ENCODE assay signal across 22 cellular contexts in genomic region chr5:158979290-158979689, GRCh38.
DNase-seq lines count a peak whose midpoint lies in the region; TF ChIP-seq lines count a peak whose summit lies in the region.
"Had no signal": no experiment of that assay in that cellular context is flagged by ENCODE, and none has a peak within 500 bp of the region (broad histone marks: within the 10 kb centered on the region; RNA-seq: fewer than 3 reads in every experiment).

No MANE protein-coding gene starts in this region.

- intact Hi-C loops in sigmoid colon (cut with DNase I), result no loop called here

- H3K4me2 ChIP-seq in Karpas-422 (ENCODE audit: low read depth, low read length, poor library complexity, severe bottlenecking) (no peak overlapping the region), osteoblast (ENCODE audit: insufficient read depth, low read length) (peak overlapping the region; percentile 90)

- H3K27ac ChIP-seq in ACC112 (ENCODE audit: low read depth, low read length) (peak overlapping the region; percentile 76), Karpas-422 (ENCODE audit: low read length) (peak overlapping the region; percentile 25; the same call in 1 of the 2 replicates), osteoblast (ENCODE audit: low read depth, low read length) (peak overlapping the region; percentile 80), sigmoid colon (peak overlapping the region in 2 of 4 donors; percentile 45 to 47)
- H3K27ac ChIP-seq: upper lobe of right lung had no signal

- H2AFZ ChIP-seq in ACC112 (ENCODE audit: low read length, unreplicated experiment) (no peak overlapping the region), Karpas-422 (ENCODE audit: low read length) (no peak overlapping the region), osteoblast (ENCODE audit: low read length) (no peak overlapping the region)

- TF ChIP-seq EP300 in sigmoid colon (IDR thresholded peaks at IDR 0.05), result no peak

- no peaks in the 10 kb centered on the region for H3K36me3 ChIP-seq in ACC112 (ENCODE audit: insufficient read depth, low read length)
- peaks cover 11% of the 10 kb centered on the region; the same call in 1 of the 2 replicates for H3K36me3 ChIP-seq in Karpas-422 (ENCODE audit: insufficient read depth, low read length)
- peaks cover 5% of the 10 kb centered on the region for H3K36me3 ChIP-seq in adipocyte (ENCODE audit: control insufficient read depth, insufficient read depth, low read length, severe bottlenecking)
- no peaks in the 10 kb centered on the region for H3K36me3 ChIP-seq in osteoblast (ENCODE audit: insufficient read depth, low read length)
- H3K36me3 ChIP-seq in sigmoid colon, result no peaks in the 10 kb centered on the region
- H3K36me3 ChIP-seq: Peyer's patch, SJSA1, stomach, upper lobe of right lung had no signal

- no peaks in the 10 kb centered on the region for H4K20me1 ChIP-seq in Karpas-422 (ENCODE audit: insufficient read depth, low read depth, low read length)
- no peaks in the 10 kb centered on the region for H4K20me1 ChIP-seq in osteoblast (ENCODE audit: insufficient read depth, low read length)

- H3K9ac ChIP-seq in Karpas-422 (ENCODE audit: low read length) (no peak overlapping the region), adipocyte (ENCODE audit: low read length) (peak overlapping the region; percentile 68)

- no peak for TF ChIP-seq POLR2A in sigmoid colon (IDR thresholded peaks at IDR 0.05)

- 58 to 87% methylated on average over 4 of the region's 4 CpGs for WGBS in sigmoid colon, 2 donors

- H3K9me3 ChIP-seq in Karpas-422 (ENCODE audit: low read length) (no peaks in the 10 kb centered on the region), adipocyte (ENCODE audit: control insufficient read depth, low read length) (no peaks in the 10 kb centered on the region), osteoblast (ENCODE audit: low read depth, low read length) (no peaks in the 10 kb centered on the region), sigmoid colon (no peaks in the 10 kb centered on the region)
- H3K9me3 ChIP-seq: Peyer's patch, SJSA1, stomach, upper lobe of right lung had no signal

- H3K4me1 ChIP-seq in ACC112 (ENCODE audit: control insufficient read depth, insufficient read depth, low read length, unreplicated experiment) (peaks cover 64% of the 10 kb centered on the region), Karpas-422 (ENCODE audit: low read length) (peaks cover 42% of the 10 kb centered on the region), adipocyte (ENCODE audit: control insufficient read depth, insufficient read depth, low read length) (peaks cover 55% of the 10 kb centered on the region), osteoblast (ENCODE audit: insufficient read depth, low read length) (peaks cover 51% of the 10 kb centered on the region), sigmoid colon (peaks cover 0 to 41% (median 23%) of the 10 kb centered on the region in 4 donors)

- H3K9me2 ChIP-seq in Karpas-422 (replicated peaks; ENCODE audit: insufficient read depth, low read length), result no peaks in the 10 kb centered on the region

- TF ChIP-seq CTCF in osteoblast (IDR thresholded peaks at IDR 0.05; ENCODE audit: extremely low read depth, low read depth, low read length) (no peak), sigmoid colon (IDR thresholded peaks at IDR 0.05) (no peak)

- H3K4me3 ChIP-seq in ACC112 (ENCODE audit: low read depth, low read length), result no peak overlapping the region
- H3K4me3 ChIP-seq in Karpas-422 (ENCODE audit: low read length), result no peak overlapping the region
- H3K4me3 ChIP-seq in adipocyte (ENCODE audit: low read length), result peak overlapping the region; percentile 67
- H3K4me3 ChIP-seq in osteoblast (ENCODE audit: insufficient read depth, low read length), result no peak overlapping the region
- H3K4me3 ChIP-seq in sigmoid colon, result no peak overlapping the region
- H3K4me3 ChIP-seq: K562, Peyer's patch had no signal

- H3K79me2 ChIP-seq in ACC112 (ENCODE audit: control insufficient read depth, insufficient read depth, low read length, unreplicated experiment), result peaks cover 43% of the 10 kb centered on the region
- H3K79me2 ChIP-seq in Karpas-422 (ENCODE audit: low read length), result peaks cover 99% of the 10 kb centered on the region
- peaks cover 43% of the 10 kb centered on the region for H3K79me2 ChIP-seq in osteoblast (ENCODE audit: insufficient read depth, low read length)

- DNase-seq in Karpas-422 (no peak), adipocyte (ENCODE audit: low read depth) (no peak), osteoblast (ENCODE audit: insufficient read length, low spot score, missing footprints) (no peak), pons (ENCODE audit: low spot score) (no peak), NCI-H1694 (lab: John Stamatoyannopoulos, UW) (no peak), sigmoid colon (no peak), KG1 (lab: John Stamatoyannopoulos, UW) (no peak)
- DNase-seq: activated CD8-positive, alpha-beta memory T cell treated with anti-CD3 and anti-CD28 coated beads, Interleukin-2, amount 50 U/mL, for 48 hours; activated naive CD8-positive, alpha-beta T cell treated with anti-CD3 and anti-CD28 coated beads for 36 hours; DMS 273 treated with DMSO at 0.1 percent for 48 hours; endodermal cell; H9; mesendoderm; NCI-H226; NK-92 treated with Interleukin-12 subunit alpha and Interleukin-12 subunit beta, amount 100 ng/mL, for 24 hours; occipital lobe; Peyer's patch; stomach; upper lobe of right lung had no signal

- H3K27me3 ChIP-seq in ACC112 (ENCODE audit: insufficient read depth, low read length), result no peaks in the 10 kb centered on the region
- H3K27me3 ChIP-seq in Karpas-422 (ENCODE audit: low read length), result no peaks in the 10 kb centered on the region
- no peaks in the 10 kb centered on the region for H3K27me3 ChIP-seq in adipocyte (replicated peaks; ENCODE audit: control insufficient read depth, insufficient read depth, low read length)
- no peaks in the 10 kb centered on the region for H3K27me3 ChIP-seq in osteoblast (ENCODE audit: insufficient read depth, low read length)
- H3K27me3 ChIP-seq in sigmoid colon, result no peaks in the 10 kb centered on the region
- H3K27me3 ChIP-seq: Peyer's patch, SJSA1, stomach, upper lobe of right lung had no signal
